In genomic region chr17:8300629-8301242, GRCh38 we compare ENCODE assay signal across 8 cellular contexts. TPM values are rescaled to one million over a fixed set of nuclear protein-coding genes. Genes with fewer than 3 reads are reported as not detected.
A peak's percentile ranks its signal among the peaks of the same experiment; 100 is the strongest.
DNase-seq lines count a peak whose midpoint lies in the region; ATAC-seq, FAIRE-seq and TF ChIP-seq lines count a peak whose summit lies in the region.

No MANE protein-coding gene starts in this region.

- no peaks in the 10 kb centered on the region for H3K79me2 ChIP-seq in HepG2 (ENCODE audit: insufficient read depth, low read length)

- TF ChIP-seq CTCF in colonic mucosa (IDR thresholded peaks at IDR 0.05) (peak; percentile 74), HepG2 (CRISPR knock-in tag; IDR thresholded peaks at IDR 0.05) (peak; percentile 93)

- intact Hi-C loops in activated CD4-positive, alpha-beta T cell treated with anti-CD3 and anti-CD28 coated beads for 36 hours (cut with DNase I, micrococcal nuclease), result loop anchor here (1.0 to 5.0 kb wide), 7 partner anchors 80 to 240 kb away; no protein-coding TSS in a partner anchor
- intact Hi-C loops in colonic mucosa (cut with DNase I), result loop anchor here (5.0 kb wide), 1 partner anchor 48 kb away; no protein-coding TSS in a partner anchor
- intact Hi-C loops in HepG2 (cut with micrococcal nuclease; ENCODE audit: unreplicated experiment), result loop anchor here (1.0 kb wide), 1 partner anchor 77 kb away; no protein-coding TSS in a partner anchor

- 11% methylated on average over 8 of the region's 8 CpGs for WGBS in HepG2 (ENCODE audit: low lambda C conversion rate)

- peaks cover 5% of the 10 kb centered on the region for H3K27me3 Mint-ChIP-seq in CD4-positive, CD25-positive, alpha-beta regulatory T cell
- no peaks in the 10 kb centered on the region for H3K27me3 Mint-ChIP-seq in activated CD4-positive, alpha-beta T cell treated with anti-CD3 and anti-CD28 coated beads for 36 hours

- no peaks in the 10 kb centered on the region for H3K27me3 ChIP-seq in CD4-positive, CD25-positive, alpha-beta regulatory T cell (ENCODE audit: control insufficient read depth, insufficient read depth, low read length)
- no peaks in the 10 kb centered on the region for H3K27me3 ChIP-seq in H7 (ENCODE audit: control insufficient read depth, insufficient read depth, low read length)
- H3K27me3 ChIP-seq in colonic mucosa, result no peaks in the 10 kb centered on the region
- H3K27me3 ChIP-seq in HepG2 (ENCODE audit: control insufficient read depth in 1 of 2, insufficient read depth in 2 of 2, low read length in 2 of 2), result no peaks in the 10 kb centered on the region

- TF ChIP-seq POLR2A in HepG2 (IDR thresholded peaks at IDR 0.05; ENCODE audit: insufficient read depth in 1 of 2, low read depth in 2 of 2, low read length in 2 of 2), result no peak

- POLR2A ChIA-PET in activated CD4-positive, alpha-beta T cell treated with anti-CD3 and anti-CD28 coated beads for 36 hours (lab: Charles Lee), result no interaction called here
- POLR2A ChIA-PET in HepG2 (lab: Yijun Ruan, JAX), result interaction anchor here (0.9 to 1.9 kb wide), 6 partner anchors 27 to 127 kb away, joined by 3 to 6 read pairs (median 4); partner anchors contain the start of genes CTC1 and PFAS

- no peaks in the 10 kb centered on the region for H3K9me3 Mint-ChIP-seq in CD4-positive, CD25-positive, alpha-beta regulatory T cell
- H3K9me3 Mint-ChIP-seq in activated CD4-positive, alpha-beta T cell treated with anti-CD3 and anti-CD28 coated beads for 36 hours (ENCODE audit: low read depth), result no peaks in the 10 kb centered on the region

- H3K36me3 Mint-ChIP-seq in CD4-positive, CD25-positive, alpha-beta regulatory T cell, result no peaks in the 10 kb centered on the region
- no peaks in the 10 kb centered on the region for H3K36me3 Mint-ChIP-seq in activated CD4-positive, alpha-beta T cell treated with anti-CD3 and anti-CD28 coated beads for 36 hours (ENCODE audit: low read depth)

- in situ Hi-C loops in HepG2 (cut with HindIII; ENCODE audit: extremely low pct_ligation_motif_present, low pct_unique_long_range_greater_than_20kb), result loop anchor here (5.0 kb wide), 2 partner anchors 78 to 178 kb away; partner anchors contain the start of gene HES7

- peak; percentile 43 to 79 (median 79) for DNase-seq in CD4-positive, CD25-positive, alpha-beta regulatory T cell
- DNase-seq in H7 (peak; percentile 92), NCI-H226 (peak; percentile 53), colonic mucosa (peak; percentile 47), HepG2 (ENCODE audit: low spot score) (peak; percentile 65)
- DNase-seq in activated CD4-positive, alpha-beta T cell treated with anti-CD3 and anti-CD28 coated beads for 36 hours, result peak; percentile 76
- peak; percentile 28 to 55 (median 33) for DNase-seq in stimulated activated CD4-positive, alpha-beta T cell treated with anti-CD3 and anti-CD28 coated beads, TNF-alpha, amount 100 ng/mL, for 24 hours (ENCODE audit: low read depth in 3 of 3)

- H3K4me1 Mint-ChIP-seq in CD4-positive, CD25-positive, alpha-beta regulatory T cell, result peaks cover 6 to 20% (median 11%) of the 10 kb centered on the region in 4 donors
- peaks cover 8% of the 10 kb centered on the region for H3K4me1 Mint-ChIP-seq in activated CD4-positive, alpha-beta T cell treated with anti-CD3 and anti-CD28 coated beads for 36 hours

- peak overlapping the region; percentile 30 for H3K27ac ChIP-seq in CD4-positive, CD25-positive, alpha-beta regulatory T cell (ENCODE audit: insufficient read depth, low read length, poor library complexity, severe bottlenecking)
- H3K27ac ChIP-seq in colonic mucosa (no peak overlapping the region), HepG2 (ENCODE audit: extremely low read length, insufficient read depth, low read length) (no peak overlapping the region)

- H4K20me1 ChIP-seq in HepG2 (ENCODE audit: insufficient read depth, low read length), result no peaks in the 10 kb centered on the region

- H3K4me3 ChIP-seq in CD4-positive, CD25-positive, alpha-beta regulatory T cell (ENCODE audit: low read depth, low read length), result no peak overlapping the region
- no peak overlapping the region for H3K4me3 ChIP-seq in H7 (ENCODE audit: insufficient read depth, low read depth, low read length)
- no peak overlapping the region for H3K4me3 ChIP-seq in colonic mucosa
- H3K4me3 ChIP-seq in HepG2 (replicated peaks in 1 of 3; ENCODE audit: insufficient read depth in 1 of 3, low read depth in 2 of 3, low read length in 3 of 3), result no peak overlapping the region

- H3K9me3 ChIP-seq in CD4-positive, CD25-positive, alpha-beta regulatory T cell (ENCODE audit: control insufficient read depth in 2 of 2, low read length in 2 of 2), result no peaks in the 10 kb centered on the region
- H3K9me3 ChIP-seq in colonic mucosa (no peaks in the 10 kb centered on the region), HepG2 (ENCODE audit: low read length) (no peaks in the 10 kb centered on the region)

- peak overlapping the region; percentile 48 to 61 (median 52) for H3K27ac Mint-ChIP-seq in CD4-positive, CD25-positive, alpha-beta regulatory T cell
- H3K27ac Mint-ChIP-seq in activated CD4-positive, alpha-beta T cell treated with anti-CD3 and anti-CD28 coated beads for 36 hours, result peak overlapping the region; percentile 6

- H2AFZ ChIP-seq in HepG2 (ENCODE audit: low read length), result no peak overlapping the region

- ATAC-seq in CD4-positive, CD25-positive, alpha-beta regulatory T cell (ENCODE audit: low read depth in 2 of 2), result peak; percentile 90 to 91
- peak; percentile 97 for ATAC-seq in activated CD4-positive, alpha-beta T cell treated with anti-CD3 and anti-CD28 coated beads for 36 hours
- peak; percentile 89 for ATAC-seq in HepG2
- no peak for ATAC-seq in GM21423 (IDR thresholded peaks at IDR 0.05; ENCODE audit: unreplicated experiment)

- no peaks in the 10 kb centered on the region for H3K36me3 ChIP-seq in CD4-positive, CD25-positive, alpha-beta regulatory T cell (ENCODE audit: control insufficient read depth, insufficient read depth, low read length)
- H3K36me3 ChIP-seq in H7 (replicated peaks; ENCODE audit: control insufficient read depth, insufficient read depth, low read length), result no peaks in the 10 kb centered on the region
- no peaks in the 10 kb centered on the region for H3K36me3 ChIP-seq in colonic mucosa
- H3K36me3 ChIP-seq in HepG2 (replicated peaks in 1 of 2; ENCODE audit: control insufficient read depth in 1 of 2, insufficient read depth in 2 of 2, low read length in 2 of 2), result no peaks in the 10 kb centered on the region

- TF ChIP-seq EP300 in HepG2 (IDR thresholded peaks at IDR 0.05; ENCODE audit: low read depth in 2 of 2, low read length in 2 of 2) (no peak), HepG2 (CRISPR knock-in tag; IDR thresholded peaks at IDR 0.05; ENCODE audit: borderline replicate concordance) (no peak)

- CTCF ChIA-PET in activated CD4-positive, alpha-beta T cell treated with anti-CD3 and anti-CD28 coated beads for 36 hours (lab: Charles Lee), result interaction anchor here (0.6 to 3.3 kb wide), 40 partner anchors 12 to 817 kb away, joined by 3 to 15 read pairs (median 4); partner anchors contain the start of genes ALOX12B, ALOXE3, AURKB and PFAS
- CTCF ChIA-PET in HepG2 (lab: Yijun Ruan, JAX; ENCODE audit: low intra/inter-chr PET ratio, low total read pairs), result interaction anchor here (0.6 to 1.4 kb wide), 2 partner anchors 78 to 162 kb away, joined by 3 read pairs; no protein-coding TSS in a partner anchor

- H3K4me1 ChIP-seq in CD4-positive, CD25-positive, alpha-beta regulatory T cell (ENCODE audit: control insufficient read depth, insufficient read depth, low read length, poor library complexity, severe bottlenecking), result peaks cover 10% of the 10 kb centered on the region
- H3K4me1 ChIP-seq in colonic mucosa (no peaks in the 10 kb centered on the region), HepG2 (ENCODE audit: insufficient read depth, low read length) (peaks cover 42% of the 10 kb centered on the region; the same call in 1 of the 2 replicates)

- H3K4me3 Mint-ChIP-seq in CD4-positive, CD25-positive, alpha-beta regulatory T cell, result peak overlapping the region in 3 of 4 donors; percentile 2 to 75 (median 72)
- peak overlapping the region; percentile 16 for H3K4me3 Mint-ChIP-seq in activated CD4-positive, alpha-beta T cell treated with anti-CD3 and anti-CD28 coated beads for 36 hours

- peak overlapping the region; percentile 32 for H3K4me2 ChIP-seq in HepG2 (ENCODE audit: low read depth, low read length)

- FAIRE-seq in HepG2 (lab: Jason Lieb, UNC), result peak; percentile 76

- BruUV-seq in HepG2 (replicated peaks; lab: Mats Ljungman, UMichigan), result no TSS peak

- no peak overlapping the region for H3K9ac ChIP-seq in colonic mucosa (ENCODE audit: low read depth in 2 of 2, low read length in 2 of 2)
- no peak overlapping the region for H3K9ac ChIP-seq in HepG2 (ENCODE audit: insufficient read depth, low read depth, low read length)

- peak; percentile 84 for TF ChIP-seq RAD21 in HepG2 (CRISPR knock-in tag; IDR thresholded peaks at IDR 0.05)

RNA-seq across cellular contexts. Expression of gene SLC25A35, which starts 5.5 kb away (rescaled TPM):
- total RNA-seq in CD4-positive, CD25-positive, alpha-beta regulatory T cell, result 13.7 TPM
- 1 to 10 TPM in 3 of 4 donors, under 1 TPM in 1; 0.64 to 2.7 (median 1.7) TPM for polyA plus RNA-seq in CD4-positive, CD25-positive, alpha-beta regulatory T cell
- 2.3 and 5.6 TPM in 2 replicates for total RNA-seq in H7 (2014; rRNA removed; shearing (Covaris generic))
- total RNA-seq in activated CD4-positive, alpha-beta T cell treated with anti-CD3 and anti-CD28 coated beads for 36 hours, result 1 to 10 TPM; 1.9 to 2.3 TPM
- total RNA-seq in colonic mucosa, result 10 to 100 TPM in 1 of 2 donors, 1 to 10 TPM in 1; 4.0 to 11.6 TPM
- 0.28 and 0.91 TPM in 2 replicates for total RNA-seq in HepG2 (2016; rRNA removed; fragmentation: Illumina TruSeq; extraction: Trizol)
- 0.61 and 1.1 TPM in 2 replicates for total RNA-seq in HepG2 (2016; cell fraction: cytosol; rRNA removed; fragmentation: Illumina TruSeq; extraction: Trizol; ENCODE audit: low read depth)
- total RNA-seq in HepG2 (2016; cell fraction: insoluble cytoplasmic fraction; rRNA removed; fragmentation: Illumina TruSeq; extraction: Trizol), result 0.30 and 0.82 TPM in 2 replicates
- total RNA-seq in HepG2 (2016; cell fraction: membrane; rRNA removed; fragmentation: Illumina TruSeq; extraction: Trizol), result 0.46 and 0.69 TPM in 2 replicates
- total RNA-seq in HepG2 (2016; cell fraction: nucleus; rRNA removed; fragmentation: Illumina TruSeq; extraction: Trizol), result 1.9 and 2.9 TPM in 2 replicates
- 1.1 and 1.8 TPM in 2 replicates for polyA plus RNA-seq in HepG2 (2011; rRNA removed)
- polyA plus RNA-seq in HepG2 (2011; cell fraction: cytosol; rRNA removed), result 0.73 and 0.74 TPM in 2 replicates
- 12.0 and 12.7 TPM in 2 replicates for polyA plus RNA-seq in HepG2 (2011; cell fraction: nucleus; rRNA removed)
- 2.4 and 3.3 TPM in 2 replicates for polyA plus RNA-seq in HepG2 (2012)
- polyA plus RNA-seq in HepG2 (2016; cell fraction: cytosol; fragmentation: Illumina TruSeq; extraction: Trizol; ENCODE audit: low read depth), result 0.33 and 0.42 TPM in 2 replicates
- polyA plus RNA-seq in HepG2 (2016; cell fraction: insoluble cytoplasmic fraction; fragmentation: Illumina TruSeq; extraction: Trizol; ENCODE audit: low read depth), result 0.99 and 1.5 TPM in 2 replicates
- polyA plus RNA-seq in HepG2 (2016; cell fraction: membrane; fragmentation: Illumina TruSeq; extraction: Trizol; ENCODE audit: low read depth), result 0.37 and 0.59 TPM in 2 replicates
- polyA plus RNA-seq in HepG2 (2016; cell fraction: nucleus; fragmentation: Illumina TruSeq; extraction: Trizol; ENCODE audit: insufficient read depth, low read depth), result 5.8 and 6.6 TPM in 2 replicates
- 2.3 and 6.0 TPM in 2 replicates for polyA minus RNA-seq in HepG2 (2011; rRNA and poly(A)+ RNA removed; ENCODE audit: low replicate concordance)
- polyA minus RNA-seq in HepG2 (2011; cell fraction: cytosol; rRNA and poly(A)+ RNA removed), result 0.35 and 0.49 TPM in 2 replicates
- polyA minus RNA-seq in HepG2 (2011; cell fraction: nucleus; rRNA and poly(A)+ RNA removed), result 2.1 and 2.4 TPM in 2 replicates

RNA-seq across cellular contexts. Expression of gene ARHGEF15, which starts 9.3 kb away (rescaled TPM):
- not detected for total RNA-seq in CD4-positive, CD25-positive, alpha-beta regulatory T cell
- not detected for polyA plus RNA-seq in CD4-positive, CD25-positive, alpha-beta regulatory T cell
- total RNA-seq in H7 (2014; rRNA removed; shearing (Covaris generic)), result 1.00 and 1.6 TPM in 2 replicates
- not detected for total RNA-seq in activated CD4-positive, alpha-beta T cell treated with anti-CD3 and anti-CD28 coated beads for 36 hours
- total RNA-seq in colonic mucosa (1 to 10 TPM; 1.4 to 2.7 TPM), HepG2 (2016; rRNA removed; fragmentation: Illumina TruSeq; extraction: Trizol) (not detected in 2 replicates)
- not detected in 2 replicates for total RNA-seq in HepG2 (2016; cell fraction: cytosol; rRNA removed; fragmentation: Illumina TruSeq; extraction: Trizol; ENCODE audit: low read depth)
- total RNA-seq in HepG2 (2016; cell fraction: insoluble cytoplasmic fraction; rRNA removed; fragmentation: Illumina TruSeq; extraction: Trizol), result not detected in 2 replicates
- total RNA-seq in HepG2 (2016; cell fraction: membrane; rRNA removed; fragmentation: Illumina TruSeq; extraction: Trizol), result not detected in 2 replicates
- not detected in 2 replicates for total RNA-seq in HepG2 (2016; cell fraction: nucleus; rRNA removed; fragmentation: Illumina TruSeq; extraction: Trizol)
- not detected in 2 replicates for polyA plus RNA-seq in HepG2 (2011; rRNA removed)
- not detected in 2 replicates for polyA plus RNA-seq in HepG2 (2011; cell fraction: cytosol; rRNA removed)
- polyA plus RNA-seq in HepG2 (2011; cell fraction: nucleus; rRNA removed), result not detected in 2 replicates
- polyA plus RNA-seq in HepG2 (2012), result not detected in 2 replicates
- not detected in 2 replicates for polyA plus RNA-seq in HepG2 (2016; cell fraction: cytosol; fragmentation: Illumina TruSeq; extraction: Trizol; ENCODE audit: low read depth)
- not detected in 2 replicates for polyA plus RNA-seq in HepG2 (2016; cell fraction: insoluble cytoplasmic fraction; fragmentation: Illumina TruSeq; extraction: Trizol; ENCODE audit: low read depth)
- polyA plus RNA-seq in HepG2 (2016; cell fraction: membrane; fragmentation: Illumina TruSeq; extraction: Trizol; ENCODE audit: low read depth), result not detected in 2 replicates
- not detected in 2 replicates for polyA plus RNA-seq in HepG2 (2016; cell fraction: nucleus; fragmentation: Illumina TruSeq; extraction: Trizol; ENCODE audit: insufficient read depth, low read depth)
- polyA minus RNA-seq in HepG2 (2011; rRNA and poly(A)+ RNA removed; ENCODE audit: low replicate concordance), result not detected in 2 replicates
- not detected in 2 replicates for polyA minus RNA-seq in HepG2 (2011; cell fraction: cytosol; rRNA and poly(A)+ RNA removed)
- polyA minus RNA-seq in HepG2 (2011; cell fraction: nucleus; rRNA and poly(A)+ RNA removed), result not detected in 2 replicates

RNA-seq across cellular contexts. Expression of gene RANGRF, which starts 12.3 kb away (rescaled TPM):
- total RNA-seq in CD4-positive, CD25-positive, alpha-beta regulatory T cell, result 40.0 TPM
- 100 to 1,000 TPM in 2 of 4 donors, 10 to 100 TPM in 2; 87.6 to 131 (median 99.0) TPM for polyA plus RNA-seq in CD4-positive, CD25-positive, alpha-beta regulatory T cell
- 12.7 TPM in 2 replicates for total RNA-seq in H7 (2014; rRNA removed; shearing (Covaris generic))
- total RNA-seq in activated CD4-positive, alpha-beta T cell treated with anti-CD3 and anti-CD28 coated beads for 36 hours, result 10 to 100 TPM; 37.9 to 40.1 TPM
- total RNA-seq in colonic mucosa, result 10 to 100 TPM; 16.8 to 26.5 TPM
- total RNA-seq in HepG2 (2016; rRNA removed; fragmentation: Illumina TruSeq; extraction: Trizol), result 18.6 and 21.3 TPM in 2 replicates
- 32.2 and 35.5 TPM in 2 replicates for total RNA-seq in HepG2 (2016; cell fraction: cytosol; rRNA removed; fragmentation: Illumina TruSeq; extraction: Trizol; ENCODE audit: low read depth)
- total RNA-seq in HepG2 (2016; cell fraction: insoluble cytoplasmic fraction; rRNA removed; fragmentation: Illumina TruSeq; extraction: Trizol), result 18.4 and 19.4 TPM in 2 replicates
- 30.6 and 38.9 TPM in 2 replicates for total RNA-seq in HepG2 (2016; cell fraction: membrane; rRNA removed; fragmentation: Illumina TruSeq; extraction: Trizol)
- 10.6 and 12.2 TPM in 2 replicates for total RNA-seq in HepG2 (2016; cell fraction: nucleus; rRNA removed; fragmentation: Illumina TruSeq; extraction: Trizol)
- 40.7 and 48.4 TPM in 2 replicates for polyA plus RNA-seq in HepG2 (2011; rRNA removed)
- polyA plus RNA-seq in HepG2 (2011; cell fraction: cytosol; rRNA removed), result 40.0 and 51.2 TPM in 2 replicates
- 53.9 and 65.1 TPM in 2 replicates for polyA plus RNA-seq in HepG2 (2011; cell fraction: nucleus; rRNA removed)
- polyA plus RNA-seq in HepG2 (2012), result 30.0 and 42.5 TPM in 2 replicates
- polyA plus RNA-seq in HepG2 (2016; cell fraction: cytosol; fragmentation: Illumina TruSeq; extraction: Trizol; ENCODE audit: low read depth), result 60.5 and 82.6 TPM in 2 replicates
- 34.4 and 37.9 TPM in 2 replicates for polyA plus RNA-seq in HepG2 (2016; cell fraction: insoluble cytoplasmic fraction; fragmentation: Illumina TruSeq; extraction: Trizol; ENCODE audit: low read depth)
- 50.3 and 63.7 TPM in 2 replicates for polyA plus RNA-seq in HepG2 (2016; cell fraction: membrane; fragmentation: Illumina TruSeq; extraction: Trizol; ENCODE audit: low read depth)
- polyA plus RNA-seq in HepG2 (2016; cell fraction: nucleus; fragmentation: Illumina TruSeq; extraction: Trizol; ENCODE audit: insufficient read depth, low read depth), result 38.8 and 42.0 TPM in 2 replicates
- 22.2 and 42.1 TPM in 2 replicates for polyA minus RNA-seq in HepG2 (2011; rRNA and poly(A)+ RNA removed; ENCODE audit: low replicate concordance)
- 12.3 and 12.6 TPM in 2 replicates for polyA minus RNA-seq in HepG2 (2011; cell fraction: cytosol; rRNA and poly(A)+ RNA removed)
- 6.8 and 9.6 TPM in 2 replicates for polyA minus RNA-seq in HepG2 (2011; cell fraction: nucleus; rRNA and poly(A)+ RNA removed)

RNA-seq across cellular contexts. Expression of gene ODF4, which starts 38.9 kb away (rescaled TPM):
- total RNA-seq in CD4-positive, CD25-positive, alpha-beta regulatory T cell, result not detected
- polyA plus RNA-seq in CD4-positive, CD25-positive, alpha-beta regulatory T cell, result not detected
- total RNA-seq in H7 (2014; rRNA removed; shearing (Covaris generic)), result not detected in 2 replicates
- total RNA-seq in activated CD4-positive, alpha-beta T cell treated with anti-CD3 and anti-CD28 coated beads for 36 hours, result not detected
- not detected for total RNA-seq in colonic mucosa
- not detected in 2 replicates for total RNA-seq in HepG2 (2016; rRNA removed; fragmentation: Illumina TruSeq; extraction: Trizol)
- total RNA-seq in HepG2 (2016; cell fraction: cytosol; rRNA removed; fragmentation: Illumina TruSeq; extraction: Trizol; ENCODE audit: low read depth), result not detected in 2 replicates
- total RNA-seq in HepG2 (2016; cell fraction: insoluble cytoplasmic fraction; rRNA removed; fragmentation: Illumina TruSeq; extraction: Trizol), result not detected in 2 replicates
- not detected in 2 replicates for total RNA-seq in HepG2 (2016; cell fraction: membrane; rRNA removed; fragmentation: Illumina TruSeq; extraction: Trizol)
- total RNA-seq in HepG2 (2016; cell fraction: nucleus; rRNA removed; fragmentation: Illumina TruSeq; extraction: Trizol), result not detected in 2 replicates
- not detected in 2 replicates for polyA plus RNA-seq in HepG2 (2011; rRNA removed)
- not detected in 2 replicates for polyA plus RNA-seq in HepG2 (2011; cell fraction: cytosol; rRNA removed)
- not detected in 2 replicates for polyA plus RNA-seq in HepG2 (2011; cell fraction: nucleus; rRNA removed)
- polyA plus RNA-seq in HepG2 (2012), result not detected in 2 replicates
- polyA plus RNA-seq in HepG2 (2016; cell fraction: cytosol; fragmentation: Illumina TruSeq; extraction: Trizol; ENCODE audit: low read depth), result not detected in 2 replicates
- polyA plus RNA-seq in HepG2 (2016; cell fraction: insoluble cytoplasmic fraction; fragmentation: Illumina TruSeq; extraction: Trizol; ENCODE audit: low read depth), result not detected in 2 replicates
- not detected in 2 replicates for polyA plus RNA-seq in HepG2 (2016; cell fraction: membrane; fragmentation: Illumina TruSeq; extraction: Trizol; ENCODE audit: low read depth)
- polyA plus RNA-seq in HepG2 (2016; cell fraction: nucleus; fragmentation: Illumina TruSeq; extraction: Trizol; ENCODE audit: insufficient read depth, low read depth), result not detected in 2 replicates
- not detected in 2 replicates for polyA minus RNA-seq in HepG2 (2011; rRNA and poly(A)+ RNA removed; ENCODE audit: low replicate concordance)
- polyA minus RNA-seq in HepG2 (2011; cell fraction: cytosol; rRNA and poly(A)+ RNA removed), result not detected in 2 replicates
- not detected in 2 replicates for polyA minus RNA-seq in HepG2 (2011; cell fraction: nucleus; rRNA and poly(A)+ RNA removed)

RNA-seq across cellular contexts. Expression of gene PFAS, which starts 51.6 kb away (rescaled TPM):
- total RNA-seq in CD4-positive, CD25-positive, alpha-beta regulatory T cell, result 13.9 TPM
- polyA plus RNA-seq in CD4-positive, CD25-positive, alpha-beta regulatory T cell, result 10 to 100 TPM in 3 of 4 donors, 1 to 10 TPM in 1; 7.4 to 12.7 (median 11.2) TPM
- 101 and 122 TPM in 2 replicates for total RNA-seq in H7 (2014; rRNA removed; shearing (Covaris generic))
- total RNA-seq in activated CD4-positive, alpha-beta T cell treated with anti-CD3 and anti-CD28 coated beads for 36 hours, result 100 to 1,000 TPM; 113 to 141 TPM
- total RNA-seq in colonic mucosa, result 10 to 100 TPM; 13.6 to 61.7 TPM
- 42.8 and 58.2 TPM in 2 replicates for total RNA-seq in HepG2 (2016; rRNA removed; fragmentation: Illumina TruSeq; extraction: Trizol)
- total RNA-seq in HepG2 (2016; cell fraction: cytosol; rRNA removed; fragmentation: Illumina TruSeq; extraction: Trizol; ENCODE audit: low read depth), result 3.9 and 4.1 TPM in 2 replicates
- total RNA-seq in HepG2 (2016; cell fraction: insoluble cytoplasmic fraction; rRNA removed; fragmentation: Illumina TruSeq; extraction: Trizol), result 36.4 and 46.8 TPM in 2 replicates
- 10.3 and 10.7 TPM in 2 replicates for total RNA-seq in HepG2 (2016; cell fraction: membrane; rRNA removed; fragmentation: Illumina TruSeq; extraction: Trizol)
- total RNA-seq in HepG2 (2016; cell fraction: nucleus; rRNA removed; fragmentation: Illumina TruSeq; extraction: Trizol), result 39.8 and 46.9 TPM in 2 replicates
- polyA plus RNA-seq in HepG2 (2011; rRNA removed), result 45.7 and 49.4 TPM in 2 replicates
- polyA plus RNA-seq in HepG2 (2011; cell fraction: cytosol; rRNA removed), result 11.1 and 14.3 TPM in 2 replicates
- polyA plus RNA-seq in HepG2 (2011; cell fraction: nucleus; rRNA removed), result 242 and 334 TPM in 2 replicates
- 27.4 and 34.4 TPM in 2 replicates for polyA plus RNA-seq in HepG2 (2012)
- 1.7 and 1.8 TPM in 2 replicates for polyA plus RNA-seq in HepG2 (2016; cell fraction: cytosol; fragmentation: Illumina TruSeq; extraction: Trizol; ENCODE audit: low read depth)
- polyA plus RNA-seq in HepG2 (2016; cell fraction: insoluble cytoplasmic fraction; fragmentation: Illumina TruSeq; extraction: Trizol; ENCODE audit: low read depth), result 24.1 and 31.4 TPM in 2 replicates
- polyA plus RNA-seq in HepG2 (2016; cell fraction: membrane; fragmentation: Illumina TruSeq; extraction: Trizol; ENCODE audit: low read depth), result 4.5 and 5.1 TPM in 2 replicates
- 118 and 131 TPM in 2 replicates for polyA plus RNA-seq in HepG2 (2016; cell fraction: nucleus; fragmentation: Illumina TruSeq; extraction: Trizol; ENCODE audit: insufficient read depth, low read depth)
- 158 and 300 TPM in 2 replicates for polyA minus RNA-seq in HepG2 (2011; rRNA and poly(A)+ RNA removed; ENCODE audit: low replicate concordance)
- polyA minus RNA-seq in HepG2 (2011; cell fraction: cytosol; rRNA and poly(A)+ RNA removed), result 20.2 and 30.2 TPM in 2 replicates
- polyA minus RNA-seq in HepG2 (2011; cell fraction: nucleus; rRNA and poly(A)+ RNA removed), result 53.2 and 63.2 TPM in 2 replicates

Comparison
In these comparisons a context has a peak if more than half of its experiments do, and no peak if none do; other contexts are left out.
1. DNase-seq: peak in every context shown above with its lines; median percentile 92 in H7; 79 in CD4-positive, CD25-positive, alpha-beta regulatory T cell; 76 in activated CD4-positive, alpha-beta T cell treated with anti-CD3 and anti-CD28 coated beads for 36 hours; 65 in HepG2; 53 in NCI-H226; 47 in colonic mucosa; 33 in stimulated activated CD4-positive, alpha-beta T cell treated with anti-CD3 and anti-CD28 coated beads, TNF-alpha, amount 100 ng/mL, for 24 hours.